15 cellular contexts compared by ENCODE assay signal in genomic region chr6:73030257-73030656, GRCh38.
DNase-seq lines count a peak whose midpoint lies in the region; ATAC-seq and TF ChIP-seq lines count a peak whose summit lies in the region.
"Had no signal": no experiment of that assay in that cellular context is flagged by ENCODE, and none has a peak within 500 bp of the region (broad histone marks: within the 10 kb centered on the region; RNA-seq: fewer than 3 reads in every experiment).

No MANE protein-coding gene starts in this region.

- no peaks in the 10 kb centered on the region for H3K9me3 Mint-ChIP-seq in activated T-cell treated with anti-CD3 and anti-CD28 coated beads, Interleukin-2, amount 50 U/mL, for 4 hours
- H3K9me3 Mint-ChIP-seq: stimulated activated naive B cell treated with anti-CD40 and anti-IgM and Interleukin-4, amounts not matched to agents 10 μg/mL and 1 μg/mL and 100 μg/mL, for 72 hours had no signal

- H3K27me3 Mint-ChIP-seq in activated T-cell treated with anti-CD3 and anti-CD28 coated beads, Interleukin-2, amount 50 U/mL, for 4 hours (ENCODE audit: low read depth) = no peaks in the 10 kb centered on the region
- H3K27me3 Mint-ChIP-seq: stimulated activated naive B cell treated with anti-CD40 and anti-IgM and Interleukin-4, amounts not matched to agents 10 μg/mL and 1 μg/mL and 100 μg/mL, for 72 hours had no signal

- peaks cover 3% of the 10 kb centered on the region for H3K4me1 Mint-ChIP-seq in activated T-cell treated with anti-CD3 and anti-CD28 coated beads, Interleukin-2, amount 50 U/mL, for 4 hours (ENCODE audit: low read depth)

- no peak for TF ChIP-seq CTCF in GM13976 (IDR thresholded peaks at IDR 0.05; ENCODE audit: borderline replicate concordance, control extremely low read depth, extremely low read depth, insufficient read depth, missing control alignments)

- ATAC-seq in GM19395 (IDR thresholded peaks at IDR 0.05; ENCODE audit: unreplicated experiment) (peak; percentile 85), HG02678 (IDR thresholded peaks at IDR 0.05; ENCODE audit: unreplicated experiment) (peak; percentile 69), HG02973 (IDR thresholded peaks at IDR 0.05; ENCODE audit: unreplicated experiment) (no peak)
- no peak for ATAC-seq in activated T-cell treated with anti-CD3 and anti-CD28 coated beads, Interleukin-2, amount 50 U/mL, for 4 hours
- ATAC-seq: gastrocnemius medialis; stimulated activated naive B cell treated with anti-CD40 and anti-IgM and Interleukin-4, amounts not matched to agents 10 μg/mL and 1 μg/mL and 100 μg/mL, for 72 hours had no signal

- in situ Hi-C loops in GM13976 (cut with MboI; ENCODE audit: low sequenced_read_pairs, unreplicated experiment) = no loop called here

- H3K36me3 Mint-ChIP-seq in activated T-cell treated with anti-CD3 and anti-CD28 coated beads, Interleukin-2, amount 50 U/mL, for 4 hours (ENCODE audit: insufficient read depth) = no peaks in the 10 kb centered on the region

- DNase-seq in GM13976 (ENCODE audit: low spot score) = peak; percentile 22
- DNase-seq in LHCN-M2 (ENCODE audit: low read depth) = peak; percentile 49
- no peak for DNase-seq in SIG-M5 (lab: John Stamatoyannopoulos, UW)
- no peak for DNase-seq in activated T-cell treated with anti-CD3 and anti-CD28 coated beads, Interleukin-2, amount 50 U/mL, for 4 hours
- no peak for DNase-seq in NK-92 treated with Interleukin-12 subunit alpha and Interleukin-12 subunit beta, amount 100 ng/mL, for 24 hours (lab: John Stamatoyannopoulos, UW)
- DNase-seq: activated CD4-positive, alpha-beta T cell treated with anti-CD3 and anti-CD28 coated beads, Interleukin-2, amount 50 U/mL, for 48 hours; activated effector memory CD4-positive, alpha-beta T cell treated with Interleukin-2 at 50 U/mL for 16 hours; effector CD4-positive, alpha-beta T cell; gastrocnemius medialis; NCI-H1092; NCI-H446 treated with DMSO at 0.1 percent for 48 hours; stimulated activated naive B cell treated with anti-CD40 and anti-IgM and Interleukin-4, amounts not matched to agents 10 μg/mL and 1 μg/mL and 100 μg/mL, for 72 hours had no signal

- no peak overlapping the region for H3K4me3 Mint-ChIP-seq in activated T-cell treated with anti-CD3 and anti-CD28 coated beads, Interleukin-2, amount 50 U/mL, for 4 hours
- H3K4me3 Mint-ChIP-seq: stimulated activated naive B cell treated with anti-CD40 and anti-IgM and Interleukin-4, amounts not matched to agents 10 μg/mL and 1 μg/mL and 100 μg/mL, for 72 hours had no signal

Comparison
In these comparisons a context has a peak if more than half of its experiments do, and no peak if none do; other contexts are left out.
1. DNase-seq: peak in GM13976 (single experiment) and LHCN-M2 (single experiment); none in SIG-M5 (single experiment), activated T-cell treated with anti-CD3 and anti-CD28 coated beads, Interleukin-2, amount 50 U/mL, for 4 hours (single experiment) and NK-92 treated with Interleukin-12 subunit alpha and Interleukin-12 subunit beta, amount 100 ng/mL, for 24 hours (single experiment).
2. ATAC-seq: peak in GM19395 (single experiment) and HG02678 (single experiment); none in HG02973 (single experiment) and activated T-cell treated with anti-CD3 and anti-CD28 coated beads, Interleukin-2, amount 50 U/mL, for 4 hours (0 of 2).